Comparison of ENCODE assay signal across 15 cellular contexts in genomic region chr6:1623769-1624070, GRCh38. TPM values are rescaled to one million over a fixed set of nuclear protein-coding genes. Genes with fewer than 3 reads are reported as not detected.
DNase-seq lines count a peak whose midpoint lies in the region; ATAC-seq, FAIRE-seq and TF ChIP-seq lines count a peak whose summit lies in the region.
"Had no signal": no experiment of that assay in that cellular context is flagged by ENCODE, and none has a peak within 500 bp of the region (broad histone marks: within the 10 kb centered on the region; RNA-seq: fewer than 3 reads in every experiment).

No MANE protein-coding gene starts in this region.

- H3K36me3 ChIP-seq in CD8-positive, alpha-beta memory T cell (ENCODE audit: insufficient read depth, low read length) = no peaks in the 10 kb centered on the region
- H3K36me3 ChIP-seq in esophagus muscularis mucosa = no peaks in the 10 kb centered on the region
- no peaks in the 10 kb centered on the region for H3K36me3 ChIP-seq in kidney (ENCODE audit: control insufficient read depth in 1 of 2, insufficient read depth in 2 of 2, low read length in 2 of 2)
- H3K36me3 ChIP-seq: gastrocnemius medialis, ovary had no signal

- in situ Hi-C loops in GM13977 (cut with MboI; ENCODE audit: low pct_unique_long_range_greater_than_20kb, low sequenced_read_pairs, unreplicated experiment) = loop anchor here (25.0 kb wide), 1 partner anchor 489 kb away; no protein-coding TSS in a partner anchor

- peak overlapping the region in 1 of 2 donors; percentile 13 for H3K9ac ChIP-seq in kidney (ENCODE audit: low read length in 2 of 2)

- peaks cover 7% of the 10 kb centered on the region for H3K4me1 ChIP-seq in CD8-positive, alpha-beta memory T cell (ENCODE audit: insufficient read depth, low read length)
- peaks cover 12 to 51% (median 41%) of the 10 kb centered on the region in 4 donors for H3K4me1 ChIP-seq in esophagus muscularis mucosa
- peaks cover 0 to 3% of the 10 kb centered on the region in 2 donors for H3K4me1 ChIP-seq in kidney (ENCODE audit: control insufficient read depth in 1 of 2, insufficient read depth in 1 of 2, low read depth in 1 of 2, low read length in 2 of 2)

- TF ChIP-seq POLR2A in esophagus muscularis mucosa (IDR thresholded peaks at IDR 0.05; ENCODE audit: low read depth) (no peak), GM18505 (IDR thresholded peaks at IDR 0.05; ENCODE audit: borderline replicate concordance, extremely low read depth, insufficient read depth, insufficient read length) (no peak)

- CTCF ChIA-PET in CD8-positive, alpha-beta memory T cell (lab: Charles Lee) = no interaction called here

- peaks cover 57 to 71% of the 10 kb centered on the region in 2 donors for H3K27me3 Mint-ChIP-seq in CD8-positive, alpha-beta memory T cell
- H3K27me3 Mint-ChIP-seq in IgD-negative memory B cell (peaks cover 40% of the 10 kb centered on the region), progenitor cell of endocrine pancreas (peaks cover 76% of the 10 kb centered on the region)

- no peak overlapping the region for H3K27ac Mint-ChIP-seq in CD8-positive, alpha-beta memory T cell
- peak overlapping the region; percentile 23 to 62 (median 56) for H3K27ac Mint-ChIP-seq in IgD-negative memory B cell
- H3K27ac Mint-ChIP-seq in progenitor cell of endocrine pancreas = no peak overlapping the region
- H3K27ac Mint-ChIP-seq: activated naive CD8-positive, alpha-beta T cell treated with anti-CD3 and anti-CD28 coated beads, Interleukin-2, amount 10 ng/mL, durations not matched to agents 7 days and 5 days; T-helper 17 cell had no signal

- WGBS in esophagus muscularis mucosa = 81% methylated on average over 13 of the region's 13 CpGs

- H3K27me3 ChIP-seq in CD8-positive, alpha-beta memory T cell (ENCODE audit: insufficient read depth, low read length, poor library complexity, severe bottlenecking) = peaks cover 22% of the 10 kb centered on the region
- peaks cover 0 to 62% (median 12%) of the 10 kb centered on the region in 4 donors for H3K27me3 ChIP-seq in esophagus muscularis mucosa
- H3K27me3 ChIP-seq: ovary had no signal

- no peaks in the 10 kb centered on the region for H3K9me3 ChIP-seq in CD8-positive, alpha-beta memory T cell (ENCODE audit: low read length)
- H3K9me3 ChIP-seq in esophagus muscularis mucosa = no peaks in the 10 kb centered on the region
- H3K9me3 ChIP-seq in kidney (ENCODE audit: control insufficient read depth in 1 of 2, low read length in 2 of 2) = no peaks in the 10 kb centered on the region
- H3K9me3 ChIP-seq: gastrocnemius medialis, left lung, ovary had no signal

- FAIRE-seq in kidney (lab: Jason Lieb, UNC) = no peak

- no peak for DNase-seq in CD8-positive, alpha-beta memory T cell
- DNase-seq in esophagus muscularis mucosa (ENCODE audit: extremely low spot score) (no peak), progenitor cell of endocrine pancreas (ENCODE audit: low spot score, unreplicated experiment) (no peak), GM13977 (ENCODE audit: low spot score) (no peak), kidney (no peak)
- no peak for DNase-seq in activated naive CD4-positive, alpha-beta T cell treated with anti-CD3 and anti-CD28 coated beads, Interleukin-2, amount 50 U/mL, for 16 hours
- DNase-seq: activated naive CD8-positive, alpha-beta T cell treated with anti-CD3 and anti-CD28 coated beads, Interleukin-2, amount 10 ng/mL, durations not matched to agents 7 days and 5 days; gastrocnemius medialis; MM.1S; ovary; T-helper 17 cell had no signal

- H3K4me3 ChIP-seq in CD8-positive, alpha-beta memory T cell (ENCODE audit: low read length) = no peak overlapping the region
- peak overlapping the region; percentile 57 to 77 (median 63) for H3K4me3 ChIP-seq in esophagus muscularis mucosa
- peak overlapping the region in 1 of 2 donors; percentile 73 for H3K4me3 ChIP-seq in kidney (ENCODE audit: low read length in 2 of 2)

- H3K4me1 Mint-ChIP-seq in CD8-positive, alpha-beta memory T cell = peaks cover 17 to 21% (median 18%) of the 10 kb centered on the region in 3 donors
- H3K4me1 Mint-ChIP-seq in IgD-negative memory B cell (peaks cover 11 to 13% (median 11%) of the 10 kb centered on the region in 3 donors), progenitor cell of endocrine pancreas (ENCODE audit: low read depth) (peaks cover 3% of the 10 kb centered on the region)

- H3K9me3 Mint-ChIP-seq in CD8-positive, alpha-beta memory T cell = no peaks in the 10 kb centered on the region
- H3K9me3 Mint-ChIP-seq in IgD-negative memory B cell (no peaks in the 10 kb centered on the region), progenitor cell of endocrine pancreas (ENCODE audit: low read depth) (no peaks in the 10 kb centered on the region)
- H3K9me3 Mint-ChIP-seq: activated naive CD8-positive, alpha-beta T cell treated with anti-CD3 and anti-CD28 coated beads, Interleukin-2, amount 10 ng/mL, durations not matched to agents 7 days and 5 days had no signal

- no peak overlapping the region for H3K27ac ChIP-seq in CD8-positive, alpha-beta memory T cell (ENCODE audit: low read depth, low read length)
- peak overlapping the region; percentile 53 to 78 (median 73) for H3K27ac ChIP-seq in esophagus muscularis mucosa (replicated peaks in 1 of 4)
- H3K27ac ChIP-seq in kidney (ENCODE audit: low read depth in 2 of 2, low read length in 2 of 2) = peak overlapping the region in 1 of 2 donors; percentile 26
- H3K27ac ChIP-seq: HL-60, left lung, ovary had no signal

- H3K4me3 Mint-ChIP-seq in CD8-positive, alpha-beta memory T cell = peak overlapping the region in 4 of 7 donors; percentile 15 to 57 (median 32)
- H3K4me3 Mint-ChIP-seq in IgD-negative memory B cell (peak overlapping the region in 2 of 4 donors; percentile 52 to 61), progenitor cell of endocrine pancreas (ENCODE audit: low read depth) (peak overlapping the region; percentile 5)
- H3K4me3 Mint-ChIP-seq: T-helper 17 cell had no signal

- intact Hi-C loops in esophagus muscularis mucosa (cut with DNase I) = no loop called here
- intact Hi-C loops in kidney (cut with DNase I) = no loop called here

- no peak for TF ChIP-seq CTCF in esophagus muscularis mucosa (IDR thresholded peaks at IDR 0.05)
- TF ChIP-seq CTCF in progenitor cell of endocrine pancreas (IDR thresholded peaks at IDR 0.05; ENCODE audit: unreplicated experiment) = no peak
- no peak for TF ChIP-seq CTCF in GM13977 (IDR thresholded peaks at IDR 0.05; ENCODE audit: extremely low read depth, insufficient read depth, missing control alignments)
- no peak for TF ChIP-seq CTCF in kidney (IDR thresholded peaks at IDR 0.05; ENCODE audit: borderline replicate concordance, extremely low read depth, insufficient read depth)

- peaks cover 2 to 27% (median 18%) of the 10 kb centered on the region in 3 donors for H3K36me3 Mint-ChIP-seq in CD8-positive, alpha-beta memory T cell
- H3K36me3 Mint-ChIP-seq in IgD-negative memory B cell (peaks cover 11% of the 10 kb centered on the region), progenitor cell of endocrine pancreas (ENCODE audit: insufficient read depth) (peaks cover 3% of the 10 kb centered on the region)

- no peak for TF ChIP-seq EP300 in esophagus muscularis mucosa (IDR thresholded peaks at IDR 0.05)

- POLR2A ChIA-PET in CD8-positive, alpha-beta memory T cell (lab: Charles Lee) = no interaction called here

- ATAC-seq in GM18505 (IDR thresholded peaks at IDR 0.05; ENCODE audit: unreplicated experiment) = no peak
- ATAC-seq: T-helper 17 cell had no signal

RNA-seq across cellular contexts. Expression of gene FOXC1, which starts 14.0 kb away (rescaled TPM):
- not detected for total RNA-seq in CD8-positive, alpha-beta memory T cell
- polyA plus RNA-seq in CD8-positive, alpha-beta memory T cell = not detected
- not detected for polyA plus RNA-seq in IgD-negative memory B cell
- total RNA-seq in esophagus muscularis mucosa = 10 to 100 TPM in 3 of 4 donors, 1 to 10 TPM in 1; 8.7 to 19.7 (median 16.8) TPM
- total RNA-seq in progenitor cell of endocrine pancreas = 0.46 and 1.1 TPM in 2 replicates
- total RNA-seq in kidney = 58.5 TPM
- 18.0 TPM for polyA plus RNA-seq in kidney (ENCODE audit: insufficient read depth, low read depth, low replicate concordance)
- total RNA-seq: activated naive CD8-positive, alpha-beta T cell treated with anti-CD3 and anti-CD28 coated beads, Interleukin-2, amount 10 ng/mL, durations not matched to agents 7 days and 5 days had no signal

Comparison
In these comparisons a context has a peak if more than half of its experiments do, and no peak if none do; other contexts are left out.
1. H3K27ac Mint-ChIP-seq: peak in IgD-negative memory B cell (3 of 3); none in CD8-positive, alpha-beta memory T cell (0 of 8) and progenitor cell of endocrine pancreas (single experiment).